21 cellular contexts compared by ENCODE assay signal in the genomic region with DNA sequence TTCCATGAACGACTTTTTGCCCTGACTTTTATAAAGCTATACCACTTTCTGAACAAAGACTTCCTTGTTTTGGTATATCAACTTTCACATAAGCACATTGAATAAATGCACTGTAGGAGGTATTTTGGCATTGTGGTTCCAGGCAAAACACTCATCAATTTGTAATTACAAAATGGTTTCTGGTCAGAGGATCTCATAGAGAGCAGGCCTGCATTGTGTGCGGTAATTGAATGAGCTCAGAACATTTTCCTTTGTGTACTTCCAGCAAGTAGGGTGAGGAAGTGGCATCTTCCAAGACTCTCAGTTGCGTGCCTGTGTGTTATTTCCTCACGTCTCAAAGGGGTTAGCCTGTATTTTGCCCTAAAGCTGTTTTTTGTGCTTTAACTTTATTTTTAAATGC.
DNase-seq lines count a peak whose midpoint lies in the region; TF ChIP-seq lines count a peak whose summit lies in the region.
"Had no signal": no experiment of that assay in that cellular context is flagged by ENCODE, and none has a peak within 500 bp of the region (broad histone marks: within the 10 kb centered on the region; RNA-seq: fewer than 3 reads in every experiment).

No MANE protein-coding gene starts in this region.

- no peak for TF ChIP-seq POLR2A in transverse colon (IDR thresholded peaks at IDR 0.05)

- H3K27me3 ChIP-seq in transverse colon (no peaks in the 10 kb centered on the region), BE2C (no peaks in the 10 kb centered on the region)
- no peaks in the 10 kb centered on the region for H3K27me3 ChIP-seq in effector memory CD4-positive, alpha-beta T cell (replicated peaks; ENCODE audit: control insufficient read depth, insufficient read depth, low read length, poor library complexity, severe bottlenecking)

- H3K36me3 ChIP-seq in transverse colon: no peaks in the 10 kb centered on the region
- no peaks in the 10 kb centered on the region for H3K36me3 ChIP-seq in effector memory CD4-positive, alpha-beta T cell (ENCODE audit: control insufficient read depth, insufficient read depth, low read length)
- H3K36me3 ChIP-seq in BE2C: no peaks in the 10 kb centered on the region

- H3K4me3 ChIP-seq in transverse colon (no peak overlapping the region), BE2C (ENCODE audit: low read depth, low read length) (no peak overlapping the region)
- no peak overlapping the region for H3K4me3 ChIP-seq in effector memory CD4-positive, alpha-beta T cell (ENCODE audit: insufficient read depth, low read depth, low read length, poor library complexity, severe bottlenecking)
- H3K4me3 ChIP-seq: smooth muscle cell had no signal

- peak; percentile 3 for DNase-seq in NCI-H1436 (lab: John Stamatoyannopoulos, UW)
- no peak for DNase-seq in NCI-H1436 treated with DMSO at 0.1 percent for 48 hours (lab: John Stamatoyannopoulos, UW)
- peak; percentile 69 for DNase-seq in RPMI7951 (ENCODE audit: low read depth)
- peak; percentile 66 for DNase-seq in fibroblast of gingiva (ENCODE audit: low read depth)
- DNase-seq in transverse colon: no peak
- no peak for DNase-seq in hypothalamus (lab: John Stamatoyannopoulos, UW)
- no peak for DNase-seq in effector memory CD4-positive, alpha-beta T cell
- DNase-seq in BE2C: no peak
- DNase-seq: activated CD4-positive, alpha-beta T cell treated with anti-CD3 and anti-CD28 coated beads, Interleukin-2, amount 10 ng/mL, durations not matched to agents 7 days and 5 days; activated T-cell treated with anti-CD3 and anti-CD28 coated beads, Interleukin-2, amount 50 U/mL, for 1 hour; C1 segment of cervical spinal cord; DMS79 treated with DMSO at 0.1 percent for 48 hours; effector memory CD8-positive, alpha-beta T cell; foreskin fibroblast; HFFc6; left ventricle myocardium superior; NCI-H1048; NCI-H524; PC-3 had no signal

- 48 to 62% methylated on average over 4 of the region's 4 CpGs for WGBS in transverse colon (ENCODE audit: low coverage in 1 of 2), 2 donors

- TF ChIP-seq CTCF in transverse colon (IDR thresholded peaks at IDR 0.05) (no peak), BE2C (IDR thresholded peaks at IDR 0.05; ENCODE audit: low read depth, low read length) (no peak)

- intact Hi-C loops in transverse colon (cut with DNase I; ENCODE audit: low total_unique reads): no loop called here

- no peaks in the 10 kb centered on the region for H3K9me3 ChIP-seq in transverse colon
- H3K9me3 ChIP-seq in effector memory CD4-positive, alpha-beta T cell (ENCODE audit: control insufficient read depth, low read length): no peaks in the 10 kb centered on the region
- no peaks in the 10 kb centered on the region for H3K9me3 ChIP-seq in BE2C

- peaks cover 26 to 55% (median 31%) of the 10 kb centered on the region in 4 donors for H3K4me1 ChIP-seq in transverse colon
- H3K4me1 ChIP-seq in effector memory CD4-positive, alpha-beta T cell (ENCODE audit: control insufficient read depth, insufficient read depth, low read length, poor library complexity, severe bottlenecking): no peaks in the 10 kb centered on the region
- peaks cover 2% of the 10 kb centered on the region; the same call in 1 of the 2 replicates for H3K4me1 ChIP-seq in BE2C

- TF ChIP-seq EP300 in transverse colon (IDR thresholded peaks at IDR 0.05; ENCODE audit: low read depth): no peak

- in situ Hi-C loops in transverse colon (cut with MboI; ENCODE audit: low pct_ligation_motif_present in 1 of 4, low pct_unique_long_range_greater_than_20kb in 1 of 4, low sequenced_read_pairs in 3 of 4): loop anchor here in 2 of 4 donors (10.0 to 25.0 kb wide), 3 partner anchors 107 to 221 kb away; a partner anchor contains a TSS

- H3K27ac ChIP-seq in transverse colon: peak overlapping the region; percentile 48 to 85 (median 78)
- H3K27ac ChIP-seq in effector memory CD4-positive, alpha-beta T cell (ENCODE audit: insufficient read depth, low read length, poor library complexity, severe bottlenecking): no peak overlapping the region
- H3K27ac ChIP-seq: parathyroid adenoma had no signal

Comparison
In these comparisons a context has a peak if more than half of its experiments do, and no peak if none do; other contexts are left out.
1. DNase-seq: peak in NCI-H1436 (single experiment), RPMI7951 (single experiment) and fibroblast of gingiva (single experiment); none in NCI-H1436 treated with DMSO at 0.1 percent for 48 hours (single experiment), transverse colon (single experiment), hypothalamus (0 of 51), effector memory CD4-positive, alpha-beta T cell (0 of 3) and BE2C (single experiment).